ENCODE assay signal across 21 cellular contexts in the genomic region with DNA sequence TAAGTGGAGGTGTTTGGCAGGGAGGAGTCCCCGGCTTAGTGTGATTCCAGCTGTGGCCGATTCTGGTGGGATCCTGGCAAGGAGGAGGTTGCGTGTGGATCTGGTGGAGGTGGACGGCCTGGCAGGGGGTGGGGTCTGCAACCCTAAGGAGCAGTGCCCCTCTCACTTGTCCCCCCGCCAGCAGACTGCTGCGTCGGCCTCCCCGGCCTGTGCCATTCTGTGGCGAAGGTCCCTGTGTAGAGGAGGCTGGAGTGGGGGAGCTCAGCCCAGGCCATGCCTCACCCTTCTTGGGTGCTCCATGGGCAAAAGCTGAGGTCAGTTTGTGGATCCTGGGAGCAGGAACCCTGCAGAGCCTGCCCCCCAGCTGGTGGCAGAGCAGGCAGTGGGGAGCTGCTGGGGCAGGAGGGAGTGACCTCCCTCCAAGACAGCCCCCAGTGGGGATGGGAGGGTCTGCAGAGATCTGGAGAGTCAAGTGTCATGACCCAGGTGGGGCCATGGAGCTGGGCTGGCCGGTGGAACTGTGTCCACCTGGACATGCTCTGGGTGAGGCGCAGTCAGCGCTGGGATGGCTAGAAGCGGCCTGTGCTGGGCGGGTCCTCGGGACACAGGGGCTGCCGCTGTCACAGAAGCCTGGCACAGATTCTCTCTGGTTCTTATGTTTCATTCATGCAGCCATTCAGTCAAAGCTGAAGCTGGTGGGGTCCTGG.
"Had no signal": no experiment of that assay in that cellular context is flagged by ENCODE, and none has a peak within 500 bp of the region (broad histone marks: within the 10 kb centered on the region; RNA-seq: fewer than 3 reads in every experiment).

No MANE protein-coding gene starts in this region.

- H3K36me3 Mint-ChIP-seq: activated CD4-positive, alpha-beta memory T cell treated with anti-CD3 and anti-CD28 coated beads for 36 hours; activated CD8-positive, alpha-beta memory T cell treated with anti-CD3 and anti-CD28 coated beads, Interleukin-2, amount 10 ng/mL, durations not matched to agents 7 days and 5 days; immature natural killer cell; natural killer cell treated with Interleukin-12 subunit alpha and Interleukin-12 subunit beta and Interleukin-15 and Interleukin-18, amount 100 ng/mL, for 72 hours had no signal

- DNase-seq: activated CD4-positive, alpha-beta memory T cell treated with anti-CD3 and anti-CD28 coated beads for 36 hours; activated CD4-positive, alpha-beta T cell treated with anti-CD3 and anti-CD28 coated beads for 48 hours; activated CD8-positive, alpha-beta memory T cell treated with anti-CD3 and anti-CD28 coated beads, Interleukin-2, amount 10 ng/mL, durations not matched to agents 7 days and 5 days; activated effector memory CD4-positive, alpha-beta T cell treated with anti-CD3 and anti-CD28 coated beads, Interleukin-2, amount 50 U/mL, for 16 hours; activated naive CD4-positive, alpha-beta T cell treated with anti-CD3 and anti-CD28 coated beads, Interleukin-2, amount 10 ng/mL, durations not matched to agents 7 days and 5 days; activated T-cell treated with anti-CD3 and anti-CD28 coated beads for 4 hours; amygdala; body of pancreas; immature natural killer cell; kidney glomerular epithelial cell; sigmoid colon; stimulated activated CD4-positive, alpha-beta T cell treated with anti-CD3 and anti-CD28 coated beads, Interleukin-12 subunit alpha, Interleukin-12 subunit beta, amount 100 ng/mL, for 4 hours; stimulated activated CD4-positive, alpha-beta T cell treated with anti-CD3 and anti-CD28 coated beads, Interleukin-4, amount 100 ng/mL, for 4 hours; SW 1271; T-helper 17 cell; tibial artery had no signal

- H3K9me3 Mint-ChIP-seq: activated CD4-positive, alpha-beta memory T cell treated with anti-CD3 and anti-CD28 coated beads for 36 hours; activated naive CD4-positive, alpha-beta T cell treated with anti-CD3 and anti-CD28 coated beads, Interleukin-2, amount 10 ng/mL, durations not matched to agents 7 days and 5 days; immature natural killer cell; memory B cell; natural killer cell treated with Interleukin-12 subunit alpha and Interleukin-12 subunit beta and Interleukin-15 and Interleukin-18, amount 100 ng/mL, for 72 hours; stimulated activated naive CD8-positive, alpha-beta T cell treated with anti-CD3 and anti-CD28 coated beads, Interleukin-15, Interleukin-2, amounts not matched to agents 100 ng/mL and 50 ng/mL, for 24 hours had no signal

- H3K4me3 Mint-ChIP-seq: activated CD4-positive, alpha-beta memory T cell treated with anti-CD3 and anti-CD28 coated beads for 36 hours; activated CD8-positive, alpha-beta memory T cell treated with anti-CD3 and anti-CD28 coated beads, Interleukin-2, amount 10 ng/mL, durations not matched to agents 7 days and 5 days; activated naive CD4-positive, alpha-beta T cell treated with anti-CD3 and anti-CD28 coated beads, Interleukin-2, amount 10 ng/mL, durations not matched to agents 7 days and 5 days; memory B cell; natural killer cell treated with Interleukin-12 subunit alpha and Interleukin-12 subunit beta and Interleukin-15 and Interleukin-18, amount 100 ng/mL, for 72 hours; stimulated activated naive CD8-positive, alpha-beta T cell treated with anti-CD3 and anti-CD28 coated beads, Interleukin-15, Interleukin-2, amounts not matched to agents 100 ng/mL and 50 ng/mL, for 24 hours; T-helper 17 cell had no signal

- H3K4me3 ChIP-seq: body of pancreas, cardiac muscle cell, sigmoid colon, tibial artery had no signal

- H3K27ac ChIP-seq: body of pancreas, cardiac muscle cell, epithelial cell of prostate, sigmoid colon, tibial artery had no signal

- H3K9me3 ChIP-seq: body of pancreas, sigmoid colon, tibial artery had no signal

- ATAC-seq: activated CD8-positive, alpha-beta memory T cell treated with anti-CD3 and anti-CD28 coated beads, Interleukin-2, amount 10 ng/mL, durations not matched to agents 7 days and 5 days; body of pancreas; natural killer cell treated with Interleukin-12 subunit alpha and Interleukin-12 subunit beta and Interleukin-15 and Interleukin-18, amount 100 ng/mL, for 72 hours; T-helper 17 cell had no signal

- H3K27me3 Mint-ChIP-seq: activated CD4-positive, alpha-beta memory T cell treated with anti-CD3 and anti-CD28 coated beads for 36 hours; activated CD8-positive, alpha-beta memory T cell treated with anti-CD3 and anti-CD28 coated beads, Interleukin-2, amount 10 ng/mL, durations not matched to agents 7 days and 5 days; activated naive CD4-positive, alpha-beta T cell treated with anti-CD3 and anti-CD28 coated beads, Interleukin-2, amount 10 ng/mL, durations not matched to agents 7 days and 5 days; memory B cell; natural killer cell treated with Interleukin-12 subunit alpha and Interleukin-12 subunit beta and Interleukin-15 and Interleukin-18, amount 100 ng/mL, for 72 hours; stimulated activated naive CD8-positive, alpha-beta T cell treated with anti-CD3 and anti-CD28 coated beads, Interleukin-15, Interleukin-2, amounts not matched to agents 100 ng/mL and 50 ng/mL, for 24 hours; T-helper 17 cell had no signal

- H3K27ac Mint-ChIP-seq: activated CD4-positive, alpha-beta memory T cell treated with anti-CD3 and anti-CD28 coated beads for 36 hours; activated CD8-positive, alpha-beta memory T cell treated with anti-CD3 and anti-CD28 coated beads, Interleukin-2, amount 10 ng/mL, durations not matched to agents 7 days and 5 days; activated naive CD4-positive, alpha-beta T cell treated with anti-CD3 and anti-CD28 coated beads, Interleukin-2, amount 10 ng/mL, durations not matched to agents 7 days and 5 days; immature natural killer cell; memory B cell; natural killer cell treated with Interleukin-12 subunit alpha and Interleukin-12 subunit beta and Interleukin-15 and Interleukin-18, amount 100 ng/mL, for 72 hours; stimulated activated naive CD8-positive, alpha-beta T cell treated with anti-CD3 and anti-CD28 coated beads, Interleukin-15, Interleukin-2, amounts not matched to agents 100 ng/mL and 50 ng/mL, for 24 hours; T-helper 17 cell had no signal

- H3K27me3 ChIP-seq: body of pancreas, cardiac muscle cell, sigmoid colon, tibial artery had no signal
